In genomic region chr10:60835005-60835404, GRCh38 we compare ENCODE assay signal across 22 cellular contexts.
"Had no signal": no experiment of that assay in that cellular context is flagged by ENCODE, and none has a peak within 500 bp of the region (broad histone marks: within the 10 kb centered on the region; RNA-seq: fewer than 3 reads in every experiment).

No MANE protein-coding gene starts in this region.

- ATAC-seq: Panc1, PC-3 had no signal

- H3K27ac ChIP-seq: RWPE1 had no signal

- H3K9ac ChIP-seq: SK-N-SH had no signal

- DNase-seq: KBM-7; MV-4-11; NCI-H1048; NCI-H1105; NCI-H1417; NCI-H1436 treated with DMSO at 0.1 percent for 48 hours; NCI-H1694; NCI-H187 treated with DMSO at 0.1 percent for 48 hours; NCI-H2029 treated with DMSO at 0.1 percent for 48 hours; NCI-H2171 treated with DMSO at 0.1 percent for 48 hours; NCI-H345; NCI-H446 treated with DMSO at 0.1 percent for 48 hours; NCI-H510A treated with DMSO at 0.1 percent for 48 hours; NCI-H526; NCI-H748 treated with DMSO at 0.1 percent for 48 hours; NK-92 treated with Interleukin-12 subunit alpha and Interleukin-12 subunit beta, amount 100 ng/mL, for 24 hours; PC-3; SHP77; SK-N-SH had no signal

- H3K4me3 Mint-ChIP-seq: IgD-negative memory B cell had no signal

- H3K27ac Mint-ChIP-seq: IgD-negative memory B cell had no signal

- H3K4me1 Mint-ChIP-seq: IgD-negative memory B cell had no signal

- H3K4me2 ChIP-seq: SK-N-SH had no signal

- H3K36me3 Mint-ChIP-seq: IgD-negative memory B cell had no signal

- H3K9me3 ChIP-seq: SK-N-SH had no signal
